22 cellular contexts compared by ENCODE assay signal in genomic region chr4:98508825-98509539, GRCh38.
DNase-seq lines count a peak whose midpoint lies in the region; ATAC-seq and TF ChIP-seq lines count a peak whose summit lies in the region.
"Had no signal": no experiment of that assay in that cellular context is flagged by ENCODE, and none has a peak within 500 bp of the region (broad histone marks: within the 10 kb centered on the region; RNA-seq: fewer than 3 reads in every experiment).

No MANE protein-coding gene starts in this region.

- WGBS in endodermal cell (ENCODE audit: insufficient coverage in 1 of 2, insufficient read length in 1 of 2), 2 experiments = 68 to 84% methylated on average over 4 to 7 of the region's 7 CpGs

- H3K9me3 Mint-ChIP-seq in activated CD4-positive, alpha-beta T cell treated with anti-CD3 and anti-CD28 coated beads for 36 hours (ENCODE audit: low read depth) = no peaks in the 10 kb centered on the region
- H3K9me3 Mint-ChIP-seq in endodermal cell = no peaks in the 10 kb centered on the region
- H3K9me3 Mint-ChIP-seq in CD8-positive, alpha-beta memory T cell = no peaks in the 10 kb centered on the region
- H3K9me3 Mint-ChIP-seq: activated CD8-positive, alpha-beta T cell treated with anti-CD3 and anti-CD28 coated beads for 36 hours; IgD-negative memory B cell had no signal

- no peak overlapping the region for H3K4me3 ChIP-seq in endodermal cell (ENCODE audit: low read length)
- H3K4me3 ChIP-seq in skeletal muscle satellite cell (ENCODE audit: low read length) = no peak overlapping the region
- no peak overlapping the region for H3K4me3 ChIP-seq in CD8-positive, alpha-beta memory T cell (ENCODE audit: low read length)
- H3K4me3 ChIP-seq: esophagus muscularis mucosa, GM12878, pancreas, PC-9, skin epidermis, upper lobe of right lung had no signal

- H3K27me3 ChIP-seq in endodermal cell (ENCODE audit: control insufficient read depth, insufficient read depth, low read length, poor library complexity, severe bottlenecking) (no peaks in the 10 kb centered on the region), skeletal muscle satellite cell (ENCODE audit: control insufficient read depth, insufficient read depth, low read length) (no peaks in the 10 kb centered on the region)
- H3K27me3 ChIP-seq in CD8-positive, alpha-beta memory T cell (ENCODE audit: insufficient read depth, low read length, poor library complexity, severe bottlenecking) = no peaks in the 10 kb centered on the region
- H3K27me3 ChIP-seq: dorsolateral prefrontal cortex, esophagus muscularis mucosa, pancreas, upper lobe of right lung had no signal

- no peaks in the 10 kb centered on the region for H3K9me3 ChIP-seq in endodermal cell (ENCODE audit: control insufficient read depth, low read length)
- no peaks in the 10 kb centered on the region for H3K9me3 ChIP-seq in skeletal muscle satellite cell (replicated peaks; ENCODE audit: low read length)
- no peaks in the 10 kb centered on the region for H3K9me3 ChIP-seq in CD8-positive, alpha-beta memory T cell (ENCODE audit: low read length)
- H3K9me3 ChIP-seq: esophagus muscularis mucosa, pancreas, SK-N-SH, upper lobe of right lung had no signal

- ATAC-seq in activated CD4-positive, alpha-beta T cell treated with anti-CD3 and anti-CD28 coated beads for 36 hours = no peak
- ATAC-seq in GM18907 (IDR thresholded peaks at IDR 0.05; ENCODE audit: unreplicated experiment) = no peak
- ATAC-seq in GM19397 (IDR thresholded peaks at IDR 0.05; ENCODE audit: unreplicated experiment) = no peak
- ATAC-seq: activated CD8-positive, alpha-beta T cell treated with anti-CD3 and anti-CD28 coated beads for 36 hours; pancreas; upper lobe of right lung had no signal

- POLR2A ChIA-PET in activated CD4-positive, alpha-beta T cell treated with anti-CD3 and anti-CD28 coated beads for 36 hours (lab: Charles Lee) = no interaction called here
- POLR2A ChIA-PET in CD8-positive, alpha-beta memory T cell (lab: Charles Lee) = no interaction called here

- TF ChIP-seq CTCF in endodermal cell (conservative IDR thresholded peaks at IDR 0.05) = no peak

- intact Hi-C loops in activated CD4-positive, alpha-beta T cell treated with anti-CD3 and anti-CD28 coated beads for 36 hours (cut with DNase I, micrococcal nuclease) = no loop called here

- H3K4me1 ChIP-seq in endodermal cell (ENCODE audit: control insufficient read depth, insufficient read depth, low read length) = no peaks in the 10 kb centered on the region
- H3K4me1 ChIP-seq in skeletal muscle satellite cell (ENCODE audit: control insufficient read depth, insufficient read depth, low read length) = peaks cover 28% of the 10 kb centered on the region
- H3K4me1 ChIP-seq in CD8-positive, alpha-beta memory T cell (ENCODE audit: insufficient read depth, low read length) = peaks cover 7% of the 10 kb centered on the region
- H3K4me1 ChIP-seq: pancreas, upper lobe of right lung had no signal

- H3K36me3 ChIP-seq in endodermal cell (ENCODE audit: control insufficient read depth, insufficient read depth, low read length) (no peaks in the 10 kb centered on the region), skeletal muscle satellite cell (ENCODE audit: insufficient read depth, low read length) (peaks cover 21% of the 10 kb centered on the region)
- H3K36me3 ChIP-seq in CD8-positive, alpha-beta memory T cell (ENCODE audit: insufficient read depth, low read length) = no peaks in the 10 kb centered on the region
- H3K36me3 ChIP-seq: esophagus muscularis mucosa, pancreas, upper lobe of right lung had no signal

- no peak overlapping the region for H3K9ac ChIP-seq in endodermal cell (ENCODE audit: extremely low read depth, low read length, poor library complexity, severe bottlenecking)
- H3K9ac ChIP-seq in skeletal muscle satellite cell (ENCODE audit: low read depth, low read length) = no peak overlapping the region
- H3K9ac ChIP-seq: SK-N-SH had no signal

- DNase-seq in activated CD4-positive, alpha-beta T cell treated with anti-CD3 and anti-CD28 coated beads for 36 hours = no peak
- DNase-seq in activated CD4-positive, alpha-beta T cell treated with anti-CD3 and anti-CD28 coated beads, Interleukin-2, amount 50 U/mL, for 4 hours = no peak
- DNase-seq in NCI-H748 (lab: John Stamatoyannopoulos, UW; ENCODE audit: unreplicated experiment) = peak; percentile 52
- DNase-seq in endodermal cell = no peak
- DNase-seq in CD8-positive, alpha-beta memory T cell = no peak
- DNase-seq: activated CD8-positive, alpha-beta T cell treated with anti-CD3 and anti-CD28 coated beads for 36 hours; activated effector memory CD4-positive, alpha-beta T cell treated with Interleukin-2 at 50 U/mL for 16 hours; dorsolateral prefrontal cortex; hippocampal formation; kidney glomerular epithelial cell; pancreas; PC-9; SK-N-SH; stimulated activated naive CD4-positive, alpha-beta T cell; upper lobe of right lung had no signal

- H3K4me3 Mint-ChIP-seq in activated CD4-positive, alpha-beta T cell treated with anti-CD3 and anti-CD28 coated beads for 36 hours = no peak overlapping the region
- no peak overlapping the region for H3K4me3 Mint-ChIP-seq in endodermal cell
- no peak overlapping the region for H3K4me3 Mint-ChIP-seq in CD8-positive, alpha-beta memory T cell
- H3K4me3 Mint-ChIP-seq: activated CD8-positive, alpha-beta T cell treated with anti-CD3 and anti-CD28 coated beads for 36 hours; IgD-negative memory B cell had no signal

- peak overlapping the region; percentile 52 for H3K27ac ChIP-seq in endodermal cell (ENCODE audit: low read depth, low read length)
- no peak overlapping the region for H3K27ac ChIP-seq in CD8-positive, alpha-beta memory T cell (ENCODE audit: low read depth, low read length)
- H3K27ac ChIP-seq: esophagus muscularis mucosa, pancreas, PC-9, upper lobe of right lung had no signal

- H3K27ac Mint-ChIP-seq in activated CD4-positive, alpha-beta T cell treated with anti-CD3 and anti-CD28 coated beads for 36 hours = peak overlapping the region; percentile 28
- no peak overlapping the region for H3K27ac Mint-ChIP-seq in endodermal cell
- peak overlapping the region in 1 of 8 donors; percentile 7 for H3K27ac Mint-ChIP-seq in CD8-positive, alpha-beta memory T cell
- H3K27ac Mint-ChIP-seq: activated CD8-positive, alpha-beta T cell treated with anti-CD3 and anti-CD28 coated beads for 36 hours; IgD-negative memory B cell had no signal

- H3K27me3 Mint-ChIP-seq in activated CD4-positive, alpha-beta T cell treated with anti-CD3 and anti-CD28 coated beads for 36 hours = no peaks in the 10 kb centered on the region
- H3K27me3 Mint-ChIP-seq in endodermal cell (ENCODE audit: insufficient read depth) = no peaks in the 10 kb centered on the region
- no peaks in the 10 kb centered on the region for H3K27me3 Mint-ChIP-seq in CD8-positive, alpha-beta memory T cell
- H3K27me3 Mint-ChIP-seq: activated CD8-positive, alpha-beta T cell treated with anti-CD3 and anti-CD28 coated beads for 36 hours; IgD-negative memory B cell had no signal

- peak overlapping the region; percentile 9 for H3K4me2 ChIP-seq in skeletal muscle satellite cell (ENCODE audit: low read length)
- H3K4me2 ChIP-seq: PC-9, SK-N-SH had no signal

- CTCF ChIA-PET in activated CD4-positive, alpha-beta T cell treated with anti-CD3 and anti-CD28 coated beads for 36 hours (lab: Charles Lee) = interaction anchor here (1.6 to 2.1 kb wide), 2 partner anchors 12 to 154 kb away, joined by 4 to 5 read pairs; no protein-coding TSS in a partner anchor
- CTCF ChIA-PET in CD8-positive, alpha-beta memory T cell (lab: Charles Lee) = no interaction called here

- peaks cover 41% of the 10 kb centered on the region for H3K4me1 Mint-ChIP-seq in activated CD4-positive, alpha-beta T cell treated with anti-CD3 and anti-CD28 coated beads for 36 hours
- H3K4me1 Mint-ChIP-seq in endodermal cell = peaks cover 28% of the 10 kb centered on the region
- H3K4me1 Mint-ChIP-seq in CD8-positive, alpha-beta memory T cell = peaks cover 16 to 26% (median 21%) of the 10 kb centered on the region in 3 donors

- H3K36me3 Mint-ChIP-seq in activated CD4-positive, alpha-beta T cell treated with anti-CD3 and anti-CD28 coated beads for 36 hours (ENCODE audit: low read depth) = peaks cover 13% of the 10 kb centered on the region
- H3K36me3 Mint-ChIP-seq in endodermal cell (ENCODE audit: low read depth) = no peaks in the 10 kb centered on the region
- peaks cover 8 to 20% (median 12%) of the 10 kb centered on the region in 3 donors for H3K36me3 Mint-ChIP-seq in CD8-positive, alpha-beta memory T cell
